ENCODE assay signal across 1 cellular context in genomic region chr17:77400445-77400870, GRCh38.
TF ChIP-seq lines count a peak whose summit lies in the region.

No MANE protein-coding gene starts in this region.

TF ChIP-seq in WTC11, 78 proteins besides CTCF, POLR2A, EP300 and RAD21 (continued from another document):
- no peak for TF ChIP-seq MXD4 (CRISPR knock-in tag; IDR thresholded peaks at IDR 0.05; ENCODE audit: borderline replicate concordance)
- TF ChIP-seq ERG (CRISPR knock-in tag; IDR thresholded peaks at IDR 0.05) = no peak
- TF ChIP-seq, protein P1, sequence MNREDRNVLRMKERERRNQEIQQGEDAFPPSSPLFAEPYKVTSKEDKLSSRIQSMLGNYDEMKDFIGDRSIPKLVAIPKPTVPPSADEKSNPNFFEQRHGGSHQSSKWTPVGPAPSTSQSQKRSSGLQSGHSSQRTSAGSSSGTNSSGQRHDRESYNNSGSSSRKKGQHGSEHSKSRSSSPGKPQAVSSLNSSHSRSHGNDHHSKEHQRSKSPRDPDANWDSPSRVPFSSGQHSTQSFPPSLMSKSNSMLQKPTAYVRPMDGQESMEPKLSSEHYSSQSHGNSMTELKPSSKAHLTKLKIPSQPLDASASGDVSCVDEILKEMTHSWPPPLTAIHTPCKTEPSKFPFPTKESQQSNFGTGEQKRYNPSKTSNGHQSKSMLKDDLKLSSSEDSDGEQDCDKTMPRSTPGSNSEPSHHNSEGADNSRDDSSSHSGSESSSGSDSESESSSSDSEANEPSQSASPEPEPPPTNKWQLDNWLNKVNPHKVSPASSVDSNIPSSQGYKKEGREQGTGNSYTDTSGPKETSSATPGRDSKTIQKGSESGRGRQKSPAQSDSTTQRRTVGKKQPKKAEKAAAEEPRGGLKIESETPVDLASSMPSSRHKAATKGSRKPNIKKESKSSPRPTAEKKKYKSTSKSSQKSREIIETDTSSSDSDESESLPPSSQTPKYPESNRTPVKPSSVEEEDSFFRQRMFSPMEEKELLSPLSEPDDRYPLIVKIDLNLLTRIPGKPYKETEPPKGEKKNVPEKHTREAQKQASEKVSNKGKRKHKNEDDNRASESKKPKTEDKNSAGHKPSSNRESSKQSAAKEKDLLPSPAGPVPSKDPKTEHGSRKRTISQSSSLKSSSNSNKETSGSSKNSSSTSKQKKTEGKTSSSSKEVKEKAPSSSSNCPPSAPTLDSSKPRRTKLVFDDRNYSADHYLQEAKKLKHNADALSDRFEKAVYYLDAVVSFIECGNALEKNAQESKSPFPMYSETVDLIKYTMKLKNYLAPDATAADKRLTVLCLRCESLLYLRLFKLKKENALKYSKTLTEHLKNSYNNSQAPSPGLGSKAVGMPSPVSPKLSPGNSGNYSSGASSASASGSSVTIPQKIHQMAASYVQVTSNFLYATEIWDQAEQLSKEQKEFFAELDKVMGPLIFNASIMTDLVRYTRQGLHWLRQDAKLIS (CRISPR knock-in tag; IDR thresholded peaks at IDR 0.05; ENCODE audit: borderline replicate concordance) = no peak
- TF ChIP-seq ATF6 (CRISPR knock-in tag; IDR thresholded peaks at IDR 0.05) = no peak
- TF ChIP-seq CREB1 (CRISPR knock-in tag; IDR thresholded peaks at IDR 0.05) = no peak
- TF ChIP-seq MYBL2 (CRISPR knock-in tag; IDR thresholded peaks at IDR 0.05) = no peak
- TF ChIP-seq, protein P2, sequence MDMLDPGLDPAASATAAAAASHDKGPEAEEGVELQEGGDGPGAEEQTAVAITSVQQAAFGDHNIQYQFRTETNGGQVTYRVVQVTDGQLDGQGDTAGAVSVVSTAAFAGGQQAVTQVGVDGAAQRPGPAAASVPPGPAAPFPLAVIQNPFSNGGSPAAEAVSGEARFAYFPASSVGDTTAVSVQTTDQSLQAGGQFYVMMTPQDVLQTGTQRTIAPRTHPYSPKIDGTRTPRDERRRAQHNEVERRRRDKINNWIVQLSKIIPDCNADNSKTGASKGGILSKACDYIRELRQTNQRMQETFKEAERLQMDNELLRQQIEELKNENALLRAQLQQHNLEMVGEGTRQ (CRISPR knock-in tag; IDR thresholded peaks at IDR 0.05) = no peak
- no peak for TF ChIP-seq NFYB (CRISPR knock-in tag; conservative IDR thresholded peaks at IDR 0.05; ENCODE audit: low read depth)
- no peak for TF ChIP-seq E2F4 (CRISPR knock-in tag; IDR thresholded peaks at IDR 0.05; ENCODE audit: borderline replicate concordance, low read depth)
- TF ChIP-seq EMX1 (CRISPR knock-in tag; IDR thresholded peaks at IDR 0.05) = no peak
